Comparison of ENCODE assay signal across 21 cellular contexts in genomic region chr3:169091196-169091595, GRCh38.
DNase-seq lines count a peak whose midpoint lies in the region; ATAC-seq and TF ChIP-seq lines count a peak whose summit lies in the region.
"Had no signal": no experiment of that assay in that cellular context is flagged by ENCODE, and none has a peak within 500 bp of the region (broad histone marks: within the 10 kb centered on the region; RNA-seq: fewer than 3 reads in every experiment).

No MANE protein-coding gene starts in this region.

- H3K4me3 ChIP-seq in AG10803 (ENCODE audit: low read length): no peak overlapping the region
- no peak overlapping the region for H3K4me3 ChIP-seq in astrocyte of the cerebellum (ENCODE audit: low read depth, low read length)
- H3K4me3 ChIP-seq in ovary: no peak overlapping the region
- H3K4me3 ChIP-seq: gastrocnemius medialis, GM23338, right lobe of liver had no signal

- ATAC-seq in omental fat pad (ENCODE audit: low FRiP score) (no peak), HG03432 (IDR thresholded peaks at IDR 0.05; ENCODE audit: unreplicated experiment) (no peak)
- ATAC-seq: gastrocnemius medialis, GM23338, right lobe of liver had no signal

- TF ChIP-seq EP300 in ovary (IDR thresholded peaks at IDR 0.05): no peak

- H3K27ac ChIP-seq in ovary: no peak overlapping the region
- H3K27ac ChIP-seq: gastrocnemius medialis, right lobe of liver, WERI-Rb-1 had no signal

- TF ChIP-seq POLR2A in ovary (IDR thresholded peaks at IDR 0.05): no peak

- whole genome bisulfite sequencing in ovary, 3 donors: 44 to 56% (median 48%) methylated on average over 2 of the region's 2 CpGs

- H3K36me3 ChIP-seq in ovary: no peaks in the 10 kb centered on the region
- H3K36me3 ChIP-seq: gastrocnemius medialis, right lobe of liver, WERI-Rb-1 had no signal

- DNase-seq in AG10803 (ENCODE audit: low read depth): peak; percentile 76
- DNase-seq in HFFc6: peak; percentile 60
- DNase-seq in astrocyte of the cerebellum (ENCODE audit: low read depth): peak; percentile 46
- DNase-seq in fibroblast of the conjunctiva (ENCODE audit: low read depth): peak; percentile 30
- DNase-seq in omental fat pad (ENCODE audit: low spot score): no peak
- no peak for DNase-seq in NCI-H1092 (lab: John Stamatoyannopoulos, UW)
- DNase-seq in ovary: no peak
- DNase-seq: activated CD8-positive, alpha-beta memory T cell treated with anti-CD3 and anti-CD28 coated beads for 24 hours; amniotic stem cell; dermis blood vessel endothelial cell; gastrocnemius medialis; NCI-H146; OCI-M1; right lobe of liver; stimulated activated CD4-positive, alpha-beta T cell treated with anti-CD3 and anti-CD28 coated beads, Interleukin-4, amount 100 ng/mL, for 1 hour; SW 1271; trophoblast cell; WERI-Rb-1 had no signal

- H3K27me3 Mint-ChIP-seq in HFFc6 (ENCODE audit: insufficient read depth): no peaks in the 10 kb centered on the region; the same call in 1 of the 2 replicates

- H3K4me1 ChIP-seq in ovary (ENCODE audit: insufficient read depth): no peaks in the 10 kb centered on the region
- H3K4me1 ChIP-seq: gastrocnemius medialis, right lobe of liver had no signal

- H3K36me3 Mint-ChIP-seq in HFFc6 (ENCODE audit: low read depth): peaks cover 5% of the 10 kb centered on the region; the same call in 1 of the 2 replicates

- H3K27ac Mint-ChIP-seq in HFFc6: peak overlapping the region; percentile 51
- H3K27ac Mint-ChIP-seq: activated T-helper 2 cell treated with anti-CD3 and anti-CD28 coated beads, Interferon-gamma antibody, Interleukin-2, Interleukin-4, amounts not matched to agents 10 μg/mL and 5 μg/mL and 100 μg/mL, durations not matched to agents 14 hours and 24 hours and 36 hours; GM23338 had no signal

- TF ChIP-seq CTCF in AG10803 (conservative IDR thresholded peaks at IDR 0.05; ENCODE audit: low read length) (no peak), HFFc6 (IDR thresholded peaks at IDR 0.05) (no peak), astrocyte of the cerebellum (IDR thresholded peaks at IDR 0.05; ENCODE audit: low read depth, low read length, missing control alignments) (no peak), omental fat pad (IDR thresholded peaks at IDR 0.05) (no peak), ovary (IDR thresholded peaks at IDR 0.05) (no peak)

- in situ Hi-C loops in astrocyte of the cerebellum (cut with HindIII; ENCODE audit: low sequenced_read_pairs): no loop called here

- intact Hi-C loops in ovary (cut with DNase I): no loop called here

- no peaks in the 10 kb centered on the region for H3K27me3 ChIP-seq in ovary
- H3K27me3 ChIP-seq: gastrocnemius medialis, right lobe of liver had no signal

- no peaks in the 10 kb centered on the region for H3K9me3 Mint-ChIP-seq in HFFc6
- H3K9me3 Mint-ChIP-seq: activated T-helper 2 cell treated with anti-CD3 and anti-CD28 coated beads, Interferon-gamma antibody, Interleukin-2, Interleukin-4, amounts not matched to agents 10 μg/mL and 5 μg/mL and 100 μg/mL, durations not matched to agents 14 hours and 24 hours and 36 hours; GM23338 had no signal

- H3K9me3 ChIP-seq in ovary: no peaks in the 10 kb centered on the region
- H3K9me3 ChIP-seq: gastrocnemius medialis, right lobe of liver had no signal

- peaks cover 33% of the 10 kb centered on the region for H3K4me1 Mint-ChIP-seq in HFFc6 (ENCODE audit: low read depth)

- H3K4me3 Mint-ChIP-seq in HFFc6: 0 out of 2 replicates have a peak overlapping the region, but pooled peaks have one; percentile 1
- H3K4me3 Mint-ChIP-seq: GM23338 had no signal

Comparison
In these comparisons a context has a peak if more than half of its experiments do, and no peak if none do; other contexts are left out.
1. DNase-seq: peak in AG10803 (single experiment), HFFc6 (single experiment), astrocyte of the cerebellum (single experiment) and fibroblast of the conjunctiva (single experiment); none in omental fat pad (single experiment), NCI-H1092 (single experiment) and ovary (0 of 5).